ENCODE assay signal across 1 cellular context in the genomic region with DNA sequence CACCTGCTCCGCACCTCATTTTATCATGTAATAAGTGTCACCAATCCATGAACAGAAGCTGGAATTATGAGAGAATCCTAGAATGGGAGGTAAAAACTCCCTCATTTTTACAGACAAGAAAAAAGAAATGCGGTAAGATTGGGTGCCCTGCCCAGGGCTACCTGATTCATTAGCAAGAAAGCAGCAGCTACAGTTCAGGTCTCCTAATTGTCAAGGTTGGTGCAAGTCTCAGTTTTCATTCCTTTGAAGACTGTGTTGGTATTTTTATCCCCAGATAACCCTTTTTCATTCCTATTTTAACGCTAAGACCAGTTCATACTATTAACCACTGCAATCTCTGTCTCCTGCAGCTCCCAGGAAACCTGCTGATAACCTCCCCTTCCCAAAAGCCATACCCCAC.
TF ChIP-seq lines count a peak whose summit lies in the region.

No MANE protein-coding gene starts in this region.

TF ChIP-seq in liver, 16 proteins besides CTCF, POLR2A, EP300 and RAD21 (continued from another document):
- TF ChIP-seq, protein P1, sequence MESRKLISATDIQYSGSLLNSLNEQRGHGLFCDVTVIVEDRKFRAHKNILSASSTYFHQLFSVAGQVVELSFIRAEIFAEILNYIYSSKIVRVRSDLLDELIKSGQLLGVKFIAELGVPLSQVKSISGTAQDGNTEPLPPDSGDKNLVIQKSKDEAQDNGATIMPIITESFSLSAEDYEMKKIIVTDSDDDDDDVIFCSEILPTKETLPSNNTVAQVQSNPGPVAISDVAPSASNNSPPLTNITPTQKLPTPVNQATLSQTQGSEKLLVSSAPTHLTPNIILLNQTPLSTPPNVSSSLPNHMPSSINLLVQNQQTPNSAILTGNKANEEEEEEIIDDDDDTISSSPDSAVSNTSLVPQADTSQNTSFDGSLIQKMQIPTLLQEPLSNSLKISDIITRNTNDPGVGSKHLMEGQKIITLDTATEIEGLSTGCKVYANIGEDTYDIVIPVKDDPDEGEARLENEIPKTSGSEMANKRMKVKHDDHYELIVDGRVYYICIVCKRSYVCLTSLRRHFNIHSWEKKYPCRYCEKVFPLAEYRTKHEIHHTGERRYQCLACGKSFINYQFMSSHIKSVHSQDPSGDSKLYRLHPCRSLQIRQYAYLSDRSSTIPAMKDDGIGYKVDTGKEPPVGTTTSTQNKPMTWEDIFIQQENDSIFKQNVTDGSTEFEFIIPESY (IDR thresholded peaks at IDR 0.05), result no peak
- no peak for TF ChIP-seq YY1 (IDR thresholded peaks at IDR 0.05)
- TF ChIP-seq, protein P2, sequence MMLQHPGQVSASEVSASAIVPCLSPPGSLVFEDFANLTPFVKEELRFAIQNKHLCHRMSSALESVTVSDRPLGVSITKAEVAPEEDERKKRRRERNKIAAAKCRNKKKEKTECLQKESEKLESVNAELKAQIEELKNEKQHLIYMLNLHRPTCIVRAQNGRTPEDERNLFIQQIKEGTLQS (IDR thresholded peaks at IDR 0.05), result no peak
- TF ChIP-seq RXRA (IDR thresholded peaks at IDR 0.05), result no peak
- TF ChIP-seq, protein P3, sequence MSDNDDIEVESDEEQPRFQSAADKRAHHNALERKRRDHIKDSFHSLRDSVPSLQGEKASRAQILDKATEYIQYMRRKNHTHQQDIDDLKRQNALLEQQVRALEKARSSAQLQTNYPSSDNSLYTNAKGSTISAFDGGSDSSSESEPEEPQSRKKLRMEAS (IDR thresholded peaks at IDR 0.05), result no peak
- TF ChIP-seq FOXA2 (IDR thresholded peaks at IDR 0.05), result no peak
- TF ChIP-seq TAF1 (conservative IDR thresholded peaks at IDR 0.05), result no peak
- no peak for TF ChIP-seq FOXA1 (IDR thresholded peaks at IDR 0.05)
- no peak for TF ChIP-seq NR2F2 (IDR thresholded peaks at IDR 0.05)
